Comparison of ENCODE assay signal across 13 cellular contexts in genomic region chr5:93186031-93186682, GRCh38.
A peak's percentile ranks its signal among the peaks of the same experiment; 100 is the strongest.
DNase-seq lines count a peak whose midpoint lies in the region; ATAC-seq and TF ChIP-seq lines count a peak whose summit lies in the region.
"Had no signal": no experiment of that assay in that cellular context is flagged by ENCODE, and none has a peak within 500 bp of the region (broad histone marks: within the 10 kb centered on the region; RNA-seq: fewer than 3 reads in every experiment).

No MANE protein-coding gene starts in this region.

- ATAC-seq in GM19467 (IDR thresholded peaks at IDR 0.05; ENCODE audit: unreplicated experiment) (no peak), sciatic nerve (no peak)
- ATAC-seq: activated CD8-positive, alpha-beta T cell treated with anti-CD3 and anti-CD28 coated beads for 36 hours had no signal

- intact Hi-C loops in sciatic nerve (cut with DNase I), result no loop called here

- TF ChIP-seq CTCF in cardiac fibroblast (IDR thresholded peaks at IDR 0.05; ENCODE audit: low read depth, low read length), result no peak

- DNase-seq in AG20443 (ENCODE audit: low spot score) (peak; percentile 61), LoVo (ENCODE audit: low spot score) (peak; percentile 32), cardiac fibroblast (ENCODE audit: low read depth in 2 of 2) (peak; percentile 61 to 91), kidney tubule cell (ENCODE audit: low spot score) (peak; percentile 84), NCI-H1048 (lab: John Stamatoyannopoulos, UW) (no peak), sciatic nerve (ENCODE audit: low spot score) (no peak)
- no peak for DNase-seq in stimulated activated CD4-positive, alpha-beta T cell treated with anti-CD3 and anti-CD28 coated beads, Interleukin-4, amount 100 ng/mL, for 24 hours
- DNase-seq: activated CD8-positive, alpha-beta T cell treated with anti-CD3 and anti-CD28 coated beads for 36 hours; activated naive CD4-positive, alpha-beta T cell; NCI-H1105 treated with DMSO at 0.1 percent for 48 hours; NCI-H524; stomach had no signal

- H3K4me3 ChIP-seq in cardiac fibroblast (replicated peaks in 1 of 2; ENCODE audit: low read depth in 2 of 2, low read length in 2 of 2), result no peak overlapping the region
- H3K4me3 ChIP-seq: stomach had no signal

Comparison
In these comparisons a context has a peak if more than half of its experiments do, and no peak if none do; other contexts are left out.
1. DNase-seq: peak in AG20443 (single experiment), LoVo (single experiment), cardiac fibroblast (2 of 2) and kidney tubule cell (single experiment); none in stimulated activated CD4-positive, alpha-beta T cell treated with anti-CD3 and anti-CD28 coated beads, Interleukin-4, amount 100 ng/mL, for 24 hours (single experiment), NCI-H1048 (single experiment) and sciatic nerve (single experiment).